ENCODE assay signal across 6 cellular contexts in genomic region chr11:128216198-128216597, GRCh38.
"Had no signal": no experiment of that assay in that cellular context is flagged by ENCODE, and none has a peak within 500 bp of the region (broad histone marks: within the 10 kb centered on the region; RNA-seq: fewer than 3 reads in every experiment).

No MANE protein-coding gene starts in this region.

- H3K27ac Mint-ChIP-seq: IgD-negative memory B cell had no signal

- H3K4me3 ChIP-seq: K562 had no signal

- H3K27ac ChIP-seq: HL-60 had no signal

- ATAC-seq: K562 had no signal

- DNase-seq: IMR-90, KBM-7 had no signal

- FAIRE-seq: HTR-8/SVneo, K562 had no signal
